8 cellular contexts compared by ENCODE assay signal in the genomic region with DNA sequence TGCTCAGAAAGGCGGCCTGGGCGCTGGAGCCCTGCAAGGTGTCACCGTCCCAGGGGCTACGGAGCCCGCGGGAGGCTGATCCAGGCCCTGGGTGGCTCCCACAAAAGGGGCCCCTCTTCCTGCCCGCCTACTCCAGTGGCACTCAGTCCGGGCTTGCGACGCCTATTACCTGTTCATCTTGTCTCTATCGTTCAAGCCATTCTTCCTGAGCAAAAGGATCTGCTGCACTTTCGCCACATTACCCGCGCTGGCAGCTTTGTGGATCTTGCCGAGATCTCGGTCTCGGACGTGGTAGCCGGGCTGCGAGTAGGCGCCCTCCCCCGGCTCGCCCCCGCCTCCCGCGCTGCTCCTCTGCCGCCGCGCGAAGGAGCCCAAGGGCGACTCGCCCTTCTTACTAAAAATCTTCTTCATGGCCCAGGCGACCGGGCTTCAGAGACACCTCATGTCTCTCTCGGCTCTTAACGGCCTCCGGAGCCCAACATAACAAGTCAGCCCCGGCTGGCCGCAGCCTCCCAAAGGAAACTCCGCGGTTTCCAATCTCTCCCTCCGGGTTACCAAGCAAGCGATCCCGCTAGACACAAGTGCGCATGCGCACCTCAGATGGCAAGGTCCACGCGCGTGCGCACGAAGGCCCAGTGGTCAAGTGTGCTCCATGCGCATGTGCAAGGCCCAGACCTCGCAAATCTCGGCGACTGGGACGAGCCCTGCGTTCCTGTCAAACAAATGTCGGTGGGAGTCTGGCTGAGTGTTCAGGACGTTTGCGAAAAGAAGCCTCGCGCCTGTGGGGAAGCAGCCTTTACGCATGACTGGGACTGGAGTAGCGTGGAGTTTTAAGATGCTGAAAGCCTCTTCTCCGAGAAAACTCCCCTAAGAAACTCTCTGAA. TPM values are rescaled to one million over a fixed set of nuclear protein-coding genes. Genes with fewer than 3 reads are reported as not detected.
DNase-seq lines count a peak whose midpoint lies in the region; ATAC-seq and TF ChIP-seq lines count a peak whose summit lies in the region.

ANKRD26 (minus strand) TSS at position 579 of the 884 bp plus-strand sequence; CDS start at position 411, 168 bp downstream.

- ATAC-seq in GM19351 (IDR thresholded peaks at IDR 0.05; ENCODE audit: unreplicated experiment) (peak; percentile 79), HG03520 (IDR thresholded peaks at IDR 0.05; ENCODE audit: unreplicated experiment) (peak; percentile 74), left lung (peak; percentile 92)

- H3K27ac ChIP-seq in C4-2B (peak within 1 kb of the TSS; percentile 84), left lung (peak within 1 kb of the TSS; percentile 85 to 90)

- peaks cover 11 to 16% of the 10 kb centered on the region in 2 donors for H3K4me1 ChIP-seq in left lung

- H3K27me3 Mint-ChIP-seq in dendritic cell treated with granulocyte-macrophage colony-stimulating factor and Interleukin-4, amounts not matched to agents 40 ng/mL and 50 ng/mL, for 4 days, result no peaks in the 10 kb centered on the region

- peak within 1 kb of the TSS; percentile 97 for H3K27ac Mint-ChIP-seq in dendritic cell treated with granulocyte-macrophage colony-stimulating factor and Interleukin-4, amounts not matched to agents 40 ng/mL and 50 ng/mL, for 4 days

- H3K9me3 Mint-ChIP-seq in dendritic cell treated with granulocyte-macrophage colony-stimulating factor and Interleukin-4, amounts not matched to agents 40 ng/mL and 50 ng/mL, for 4 days, result no peaks in the 10 kb centered on the region

- H3K36me3 Mint-ChIP-seq in dendritic cell treated with granulocyte-macrophage colony-stimulating factor and Interleukin-4, amounts not matched to agents 40 ng/mL and 50 ng/mL, for 4 days (ENCODE audit: low read depth), result peaks cover 10% of the 10 kb centered on the region

- DNase-seq in NCI-H69 (lab: John Stamatoyannopoulos, UW) (peak; percentile 96), left lung (peak; percentile 98 to 99)
- DNase-seq in activated CD4-positive, alpha-beta T cell treated with anti-CD3 and anti-CD28 coated beads, Interleukin-2, amount 50 U/mL, for 24 hours (ENCODE audit: low read depth in 1 of 2, low spot score in 1 of 2), result peak; percentile 94 to 95
- DNase-seq in stimulated activated CD4-positive, alpha-beta T cell treated with anti-CD3 and anti-CD28 coated beads, Interleukin-2, amount 100 ng/mL, for 4 hours (ENCODE audit: low read depth), result peak; percentile 94

- H3K4me1 Mint-ChIP-seq in dendritic cell treated with granulocyte-macrophage colony-stimulating factor and Interleukin-4, amounts not matched to agents 40 ng/mL and 50 ng/mL, for 4 days (ENCODE audit: low read depth), result peaks cover 16% of the 10 kb centered on the region

- H3K4me3 Mint-ChIP-seq in dendritic cell treated with granulocyte-macrophage colony-stimulating factor and Interleukin-4, amounts not matched to agents 40 ng/mL and 50 ng/mL, for 4 days, result peak within 1 kb of the TSS; percentile 95

- no peaks in the 10 kb centered on the region for H3K9me3 ChIP-seq in left lung

- TF ChIP-seq CTCF in C4-2B (conservative IDR thresholded peaks at IDR 0.05), result peak; percentile 29
- TF ChIP-seq CTCF in left lung (IDR thresholded peaks at IDR 0.05), result no peak

- intact Hi-C loops in dendritic cell treated with granulocyte-macrophage colony-stimulating factor and Interleukin-4, amounts not matched to agents 40 ng/mL and 50 ng/mL, for 4 days (cut with micrococcal nuclease), result loop anchor here (5.0 kb wide), 1 partner anchor 52 kb away; the partner anchor contains the start of gene YME1L1
- intact Hi-C loops in left lung (cut with DNase I), result no loop called here

- H3K27me3 ChIP-seq in left lung, result no peaks in the 10 kb centered on the region

- H3K4me3 ChIP-seq in left lung, result peak within 1 kb of the TSS; percentile 81 to 82

- no peaks in the 10 kb centered on the region for H3K36me3 ChIP-seq in left lung

RNA-seq across cellular contexts. Expression of gene ANKRD26, which starts in this region (rescaled TPM):
- 1 to 10 TPM; 6.6 to 8.0 TPM for total RNA-seq in left lung

Comparison
In these comparisons a context has a peak if more than half of its experiments do, and no peak if none do; other contexts are left out.
1. Peak in every context shown above with its lines: DNase-seq, ATAC-seq, H3K4me3 ChIP-seq and H3K27ac ChIP-seq.